In the genomic region with DNA sequence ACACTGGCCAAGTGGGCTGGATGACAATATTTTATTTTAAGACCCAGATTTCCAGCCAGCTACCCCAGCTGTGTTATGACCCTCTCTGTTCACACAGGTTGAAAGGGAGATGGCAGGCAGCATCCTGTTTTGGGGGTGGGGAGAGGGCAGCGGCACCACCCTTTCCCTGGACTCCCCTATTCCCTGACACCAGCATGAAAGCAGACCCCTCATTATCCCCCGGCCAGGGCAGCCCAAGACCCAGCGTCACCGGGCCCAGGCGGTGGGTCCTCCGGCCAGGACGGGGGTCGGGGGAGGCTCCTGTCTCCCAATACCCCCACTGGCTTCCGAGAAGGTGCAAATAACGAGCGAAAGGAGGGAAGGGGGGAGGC, we compare ENCODE assay signal across 14 cellular contexts.
DNase-seq lines count a peak whose midpoint lies in the region; ATAC-seq and TF ChIP-seq lines count a peak whose summit lies in the region.
"Had no signal": no experiment of that assay in that cellular context is flagged by ENCODE, and none has a peak within 500 bp of the region (broad histone marks: within the 10 kb centered on the region; RNA-seq: fewer than 3 reads in every experiment).

No MANE protein-coding gene starts in this region.

- no peak for ATAC-seq in activated naive CD8-positive, alpha-beta T cell treated with anti-CD3 and anti-CD28 coated beads, Interleukin-2, amount 50 U/mL, for 24 hours
- ATAC-seq in psoas muscle = no peak
- ATAC-seq in aorta (ENCODE audit: low FRiP score) = no peak
- ATAC-seq: T-helper 17 cell had no signal

- intact Hi-C loops in psoas muscle (cut with DNase I) = no loop called here
- intact Hi-C loops in aorta (cut with DNase I) = no loop called here
- intact Hi-C loops in Caco-2 (cut with micrococcal nuclease; ENCODE audit: unreplicated experiment) = no loop called here

- no peaks in the 10 kb centered on the region for H3K9me3 ChIP-seq in right atrium auricular region
- no peaks in the 10 kb centered on the region for H3K9me3 ChIP-seq in psoas muscle
- no peaks in the 10 kb centered on the region for H3K9me3 ChIP-seq in aorta (ENCODE audit: control insufficient read depth, low read length)
- no peaks in the 10 kb centered on the region for H3K9me3 ChIP-seq in Caco-2

- no peak overlapping the region for H3K4me3 ChIP-seq in right atrium auricular region
- no peak overlapping the region for H3K4me3 ChIP-seq in psoas muscle
- no peak overlapping the region for H3K4me3 ChIP-seq in aorta (ENCODE audit: low read length in 2 of 2)
- no peak overlapping the region for H3K4me3 ChIP-seq in Caco-2 (ENCODE audit: low read depth, low read length)
- H3K4me3 ChIP-seq: PC-9 had no signal

- WGBS in psoas muscle, 3 donors = 74 to 96% (median 79%) methylated on average over 11 of the region's 11 CpGs
- WGBS in aorta, 2 donors = 87 to 90% methylated on average over 11 of the region's 11 CpGs

- H3K27me3 ChIP-seq in right atrium auricular region = no peaks in the 10 kb centered on the region
- no peaks in the 10 kb centered on the region for H3K27me3 ChIP-seq in psoas muscle (ENCODE audit: insufficient read depth in 3 of 3, low read length in 2 of 3)
- no peaks in the 10 kb centered on the region for H3K27me3 ChIP-seq in aorta (ENCODE audit: control insufficient read depth in 1 of 2, insufficient read depth in 2 of 2, low read length in 1 of 2)
- no peaks in the 10 kb centered on the region for H3K27me3 ChIP-seq in Caco-2 (replicated peaks; ENCODE audit: control insufficient read depth, insufficient read depth, low read length)

- peak overlapping the region; percentile 57 to 60 for H3K27ac ChIP-seq in right atrium auricular region
- peak overlapping the region; percentile 25 for H3K27ac ChIP-seq in psoas muscle
- peak overlapping the region; percentile 84 to 90 for H3K27ac ChIP-seq in aorta (ENCODE audit: low read depth in 1 of 2, low read length in 2 of 2)
- H3K27ac ChIP-seq: PC-9 had no signal

- H3K36me3 ChIP-seq in right atrium auricular region (no peaks in the 10 kb centered on the region), psoas muscle (ENCODE audit: insufficient read depth in 1 of 2, low read depth in 1 of 2) (no peaks in the 10 kb centered on the region), aorta (ENCODE audit: control insufficient read depth in 1 of 2, insufficient read depth in 2 of 2, low read length in 1 of 2) (no peaks in the 10 kb centered on the region), Caco-2 (ENCODE audit: control insufficient read depth, insufficient read depth, low read length) (no peaks in the 10 kb centered on the region)

- peaks cover 0 to 86% of the 10 kb centered on the region in 2 donors for H3K4me1 ChIP-seq in right atrium auricular region
- H3K4me1 ChIP-seq in psoas muscle = peaks cover 31% of the 10 kb centered on the region
- H3K4me1 ChIP-seq in aorta (ENCODE audit: control insufficient read depth in 1 of 2, insufficient read depth in 2 of 2, low read length in 2 of 2) = peaks cover 0 to 1% of the 10 kb centered on the region in 2 donors
- H3K4me1 ChIP-seq in Caco-2 = no peaks in the 10 kb centered on the region

- peak overlapping the region; percentile 86 for H3K27ac Mint-ChIP-seq in activated naive CD8-positive, alpha-beta T cell
- H3K27ac Mint-ChIP-seq in activated naive CD8-positive, alpha-beta T cell treated with anti-CD3 and anti-CD28 coated beads, Interleukin-2, amount 50 U/mL, for 24 hours = no peak overlapping the region
- no peak overlapping the region for H3K27ac Mint-ChIP-seq in Caco-2 (ENCODE audit: unreplicated experiment)
- H3K27ac Mint-ChIP-seq: T-helper 17 cell had no signal

- CTCF ChIA-PET in Caco-2 (lab: Charles Lee) = no interaction called here

- H3K36me3 Mint-ChIP-seq in activated naive CD8-positive, alpha-beta T cell = no peaks in the 10 kb centered on the region
- no peaks in the 10 kb centered on the region for H3K36me3 Mint-ChIP-seq in activated naive CD8-positive, alpha-beta T cell treated with anti-CD3 and anti-CD28 coated beads, Interleukin-2, amount 50 U/mL, for 24 hours (ENCODE audit: low read depth)
- H3K36me3 Mint-ChIP-seq in Caco-2 (ENCODE audit: insufficient read depth, unreplicated experiment) = peaks cover 4% of the 10 kb centered on the region
- H3K36me3 Mint-ChIP-seq: naive B cell had no signal

- no TSS peak for BruUV-seq in Caco-2 (replicated peaks; lab: Mats Ljungman, UMichigan)

- H3K9me3 Mint-ChIP-seq in activated naive CD8-positive, alpha-beta T cell (ENCODE audit: low read depth) = no peaks in the 10 kb centered on the region
- H3K9me3 Mint-ChIP-seq in activated naive CD8-positive, alpha-beta T cell treated with anti-CD3 and anti-CD28 coated beads, Interleukin-2, amount 50 U/mL, for 24 hours = no peaks in the 10 kb centered on the region
- no peaks in the 10 kb centered on the region for H3K9me3 Mint-ChIP-seq in Caco-2 (ENCODE audit: unreplicated experiment)
- H3K9me3 Mint-ChIP-seq: naive B cell had no signal

- H3K27me3 Mint-ChIP-seq in activated naive CD8-positive, alpha-beta T cell = no peaks in the 10 kb centered on the region
- H3K27me3 Mint-ChIP-seq in activated naive CD8-positive, alpha-beta T cell treated with anti-CD3 and anti-CD28 coated beads, Interleukin-2, amount 50 U/mL, for 24 hours = no peaks in the 10 kb centered on the region
- peaks cover 3% of the 10 kb centered on the region for H3K27me3 Mint-ChIP-seq in Caco-2 (ENCODE audit: insufficient read depth, unreplicated experiment)
- H3K27me3 Mint-ChIP-seq: naive B cell had no signal

- H3K4me3 Mint-ChIP-seq in activated naive CD8-positive, alpha-beta T cell = peak overlapping the region; percentile 63
- H3K4me3 Mint-ChIP-seq in activated naive CD8-positive, alpha-beta T cell treated with anti-CD3 and anti-CD28 coated beads, Interleukin-2, amount 50 U/mL, for 24 hours = no peak overlapping the region
- H3K4me3 Mint-ChIP-seq in Caco-2 (ENCODE audit: unreplicated experiment) = no peak overlapping the region
- H3K4me3 Mint-ChIP-seq: naive B cell, T-helper 17 cell had no signal

- peaks cover 83% of the 10 kb centered on the region for H3K4me1 Mint-ChIP-seq in activated naive CD8-positive, alpha-beta T cell (ENCODE audit: low read depth)
- peaks cover 76% of the 10 kb centered on the region for H3K4me1 Mint-ChIP-seq in activated naive CD8-positive, alpha-beta T cell treated with anti-CD3 and anti-CD28 coated beads, Interleukin-2, amount 50 U/mL, for 24 hours
- no peaks in the 10 kb centered on the region for H3K4me1 Mint-ChIP-seq in Caco-2 (ENCODE audit: low read depth, unreplicated experiment)

- TF ChIP-seq CTCF in right atrium auricular region (IDR thresholded peaks at IDR 0.05) = no peak
- no peak for TF ChIP-seq CTCF in psoas muscle (IDR thresholded peaks at IDR 0.05)
- TF ChIP-seq CTCF in Caco-2 (IDR thresholded peaks at IDR 0.05; ENCODE audit: insufficient read depth in 1 of 2, low read depth in 1 of 2, low read length in 1 of 2, severe bottlenecking in 1 of 2, unreplicated experiment in 1 of 2) = no peak

- POLR2A ChIA-PET in Caco-2 (lab: Charles Lee) = no interaction called here

- no peak for DNase-seq in activated naive CD8-positive, alpha-beta T cell treated with anti-CD3 and anti-CD28 coated beads, Interleukin-2, amount 50 U/mL, for 24 hours
- DNase-seq in right atrium auricular region (ENCODE audit: low spot score) (peak; percentile 52), psoas muscle (no peak), aorta (peak; percentile 35 to 64), A172 (ENCODE audit: low spot score) (no peak), Caco-2 (no peak)
- no peak for DNase-seq in activated CD4-positive, alpha-beta T cell treated with anti-CD3 and anti-CD28 coated beads for 48 hours
- DNase-seq: activated CD4-positive, alpha-beta T cell treated with anti-CD3 and anti-CD28 coated beads, Interleukin-2, amount 50 U/mL, for 4 hours; amygdala; naive B cell; NCI-H446; PC-9; T-helper 17 cell had no signal

Comparison
In these comparisons a context has a peak if more than half of its experiments do, and no peak if none do; other contexts are left out.
1. DNase-seq: peak in right atrium auricular region (single experiment) and aorta (2 of 2); none in activated naive CD8-positive, alpha-beta T cell treated with anti-CD3 and anti-CD28 coated beads, Interleukin-2, amount 50 U/mL, for 24 hours (single experiment), psoas muscle (0 of 2), activated CD4-positive, alpha-beta T cell treated with anti-CD3 and anti-CD28 coated beads for 48 hours (single experiment), A172 (single experiment) and Caco-2 (0 of 2).
2. H3K27ac ChIP-seq: peak in every context shown above with its lines; median percentile 87 in aorta; 58 in right atrium auricular region; 25 in psoas muscle.